In genomic region chr5:31116466-31117031, GRCh38 we compare ENCODE assay signal across 16 cellular contexts.
DNase-seq lines count a peak whose midpoint lies in the region; ATAC-seq and TF ChIP-seq lines count a peak whose summit lies in the region.
"Had no signal": no experiment of that assay in that cellular context is flagged by ENCODE, and none has a peak within 500 bp of the region (broad histone marks: within the 10 kb centered on the region; RNA-seq: fewer than 3 reads in every experiment).

No MANE protein-coding gene starts in this region.

- H3K9ac ChIP-seq in IMR-90 (ENCODE audit: low read depth, low read length) (no peak overlapping the region), adipocyte (ENCODE audit: low read length) (no peak overlapping the region), mesenchymal stem cell (ENCODE audit: low read length) (no peak overlapping the region)

- H3K79me1 ChIP-seq in IMR-90 (ENCODE audit: low read depth in 1 of 2, low read length in 2 of 2) (no peaks in the 10 kb centered on the region), mesenchymal stem cell (replicated peaks; ENCODE audit: low read length, poor library complexity, severe bottlenecking) (no peaks in the 10 kb centered on the region)

- H3K9me3 ChIP-seq in IMR-90 (ENCODE audit: control insufficient read depth, insufficient read depth, low read length), result no peaks in the 10 kb centered on the region
- H3K9me3 ChIP-seq in adipocyte (ENCODE audit: control insufficient read depth, low read length), result no peaks in the 10 kb centered on the region
- no peaks in the 10 kb centered on the region for H3K9me3 ChIP-seq in mesenchymal stem cell (ENCODE audit: control insufficient read depth, low read length)

- H2BK20ac ChIP-seq in IMR-90 (ENCODE audit: low read depth, low read length), result no peak overlapping the region

- no peak for TF ChIP-seq POLR2A in IMR-90 (IDR thresholded peaks at IDR 0.05; ENCODE audit: low read depth, low read length)

- H2BK5ac ChIP-seq in IMR-90 (ENCODE audit: low read depth, low read length, poor library complexity, severe bottlenecking) (no peak overlapping the region), mesenchymal stem cell (ENCODE audit: low read depth, low read length, poor library complexity, severe bottlenecking) (no peak overlapping the region)

- no peak overlapping the region for H3K56ac ChIP-seq in IMR-90 (ENCODE audit: extremely low read depth, insufficient read depth, low read length)

- no peak overlapping the region for H2BK12ac ChIP-seq in mesenchymal stem cell (ENCODE audit: low read length in 2 of 2)

- H4K91ac ChIP-seq in IMR-90 (ENCODE audit: insufficient read depth, low read depth, low read length) (no peak overlapping the region), mesenchymal stem cell (ENCODE audit: low read length) (no peak overlapping the region)

- H3K4me3 ChIP-seq in IMR-90 (ENCODE audit: insufficient read depth, low read depth, low read length), result no peak overlapping the region
- H3K4me3 ChIP-seq in adipocyte (ENCODE audit: low read length), result no peak overlapping the region
- H3K4me3 ChIP-seq in mesenchymal stem cell (ENCODE audit: insufficient read depth in 1 of 2, low read depth in 1 of 2, low read length in 2 of 2), result no peak overlapping the region
- H3K4me3 ChIP-seq: GM12878 had no signal

- H3K36me3 ChIP-seq in IMR-90 (ENCODE audit: control insufficient read depth, insufficient read depth, low read length) (no peaks in the 10 kb centered on the region), adipocyte (ENCODE audit: control insufficient read depth, insufficient read depth, low read length, severe bottlenecking) (no peaks in the 10 kb centered on the region), mesenchymal stem cell (ENCODE audit: control insufficient read depth in 1 of 2, insufficient read depth in 2 of 2, low read depth in 1 of 2, low read length in 2 of 2) (no peaks in the 10 kb centered on the region)

- WGBS in IMR-90 (ENCODE audit: extremely low coverage in 2 of 2, insufficient read length in 1 of 2), 2 experiments, result no CpG with 5 or more reads among the region's 6 CpGs
- 55% methylated on average over 1 of the region's 6 CpGs for WGBS in mesenchymal stem cell

- H4K8ac ChIP-seq in IMR-90 (ENCODE audit: low read depth in 2 of 2, low read length in 2 of 2) (no peak overlapping the region), mesenchymal stem cell (ENCODE audit: low read length) (no peak overlapping the region)

- H2BK15ac ChIP-seq in IMR-90 (ENCODE audit: low read depth, low read length) (no peak overlapping the region), mesenchymal stem cell (ENCODE audit: low read depth, poor library complexity, severe bottlenecking) (no peak overlapping the region)

- H3K4me2 ChIP-seq in IMR-90 (ENCODE audit: low read depth, low read length) (no peak overlapping the region), mesenchymal stem cell (ENCODE audit: low read length, poor library complexity, severe bottlenecking) (no peak overlapping the region)

- H4K5ac ChIP-seq in IMR-90 (ENCODE audit: low read depth, low read length), result no peak overlapping the region

- ATAC-seq in IMR-90 (ENCODE audit: low read depth), result no peak
- ATAC-seq in GM18861 (IDR thresholded peaks at IDR 0.05; ENCODE audit: unreplicated experiment), result no peak
- ATAC-seq: GM12878 had no signal

- POLR2A ChIA-PET in IMR-90 (lab: Charles Lee; ENCODE audit: unreplicated experiment), result no interaction called here

- H3K9me1 ChIP-seq in IMR-90 (ENCODE audit: insufficient read depth, low read length), result no peaks in the 10 kb centered on the region; the same call in 1 of the 2 replicates

- no peak overlapping the region for H3K18ac ChIP-seq in IMR-90 (ENCODE audit: low read depth, low read length)
- no peak overlapping the region for H3K18ac ChIP-seq in mesenchymal stem cell (ENCODE audit: low read depth in 1 of 2, low read length in 2 of 2)

- H3K14ac ChIP-seq in IMR-90 (replicated peaks; ENCODE audit: low read depth, low read length) (no peak overlapping the region), mesenchymal stem cell (ENCODE audit: low read length in 2 of 2) (no peak overlapping the region)

- H2BK120ac ChIP-seq in IMR-90 (ENCODE audit: low read depth, low read length) (no peak overlapping the region), mesenchymal stem cell (ENCODE audit: low read depth, low read length) (no peak overlapping the region)

- no peak overlapping the region for H3K4ac ChIP-seq in IMR-90 (ENCODE audit: low read depth, low read length)
- H3K4ac ChIP-seq in mesenchymal stem cell (ENCODE audit: low read depth in 1 of 2, low read length in 2 of 2), result no peak overlapping the region

- H3K4me1 ChIP-seq in IMR-90 (ENCODE audit: control insufficient read depth, insufficient read depth, low read length) (peaks cover 4% of the 10 kb centered on the region; the same call in 1 of the 2 replicates), adipocyte (ENCODE audit: control insufficient read depth, insufficient read depth, low read length) (peaks cover 25% of the 10 kb centered on the region), mesenchymal stem cell (ENCODE audit: control insufficient read depth, insufficient read depth, low read depth, low read length) (peaks cover 2% of the 10 kb centered on the region)

- H4K20me1 ChIP-seq in IMR-90 (ENCODE audit: insufficient read depth, low read length), result no peaks in the 10 kb centered on the region

- dilution Hi-C loops in IMR-90 (cut with HindIII; ENCODE audit: low sequenced_read_pairs, unreplicated experiment), result no loop called here

- in situ Hi-C loops in IMR-90 (cut with MboI; ENCODE audit: low sequenced_read_pairs), result no loop called here

- CTCF ChIA-PET in IMR-90 (lab: Yijun Ruan, JAX), result interaction anchor here (0.6 kb wide), 1 partner anchor 9 kb away, joined by 3 read pairs; no protein-coding TSS in a partner anchor

- H3K27ac ChIP-seq in IMR-90 (ENCODE audit: insufficient read depth, low read length), result no peak overlapping the region
- no peak overlapping the region for H3K27ac ChIP-seq in mesenchymal stem cell (ENCODE audit: low read length, poor library complexity, severe bottlenecking)

- DNase-seq in SIG-M5 treated with dmso at 0.1 percent for 504 hours (lab: John Stamatoyannopoulos, UW; ENCODE audit: unreplicated experiment) (peak; percentile 51), SIG-M5 (lab: John Stamatoyannopoulos, UW) (no peak), IMR-90 (no peak), adipocyte (ENCODE audit: low read depth) (peak; percentile 67), mesenchymal stem cell (no peak), activated gamma-delta T cell treated with Interleukin-2 at 50 U/mL for 16 hours (no peak), HUDEP-2 (lab: John Stamatoyannopoulos, UW; ENCODE audit: unreplicated experiment in 76 of 76) (no peak)
- DNase-seq: C1 segment of cervical spinal cord; Calu3; CD4-positive, alpha-beta T cell; DMS 273 treated with DMSO at 0.1 percent for 48 hours; DMS79; GOT3; H9 had no signal

- no peak for TF ChIP-seq RAD21 in IMR-90 (IDR thresholded peaks at IDR 0.05; ENCODE audit: low read length)

- H3K23ac ChIP-seq in IMR-90 (ENCODE audit: low read depth, low read length), result no peak overlapping the region
- no peak overlapping the region for H3K23ac ChIP-seq in mesenchymal stem cell (ENCODE audit: low read length in 2 of 2)

- no TSS peak for BruUV-seq in IMR-90 (replicated peaks; lab: Mats Ljungman, UMichigan)

- no peak overlapping the region for H2AK9ac ChIP-seq in IMR-90 (replicated peaks; ENCODE audit: low read depth, low read length, poor library complexity)

- no peak for TF ChIP-seq CTCF in IMR-90 (conservative IDR thresholded peaks at IDR 0.05; ENCODE audit: low read depth, low read length)

- H3K27me3 ChIP-seq in IMR-90 (ENCODE audit: control insufficient read depth, insufficient read depth, low read length), result no peaks in the 10 kb centered on the region
- no peaks in the 10 kb centered on the region for H3K27me3 ChIP-seq in adipocyte (replicated peaks; ENCODE audit: control insufficient read depth, insufficient read depth, low read length)
- no peaks in the 10 kb centered on the region for H3K27me3 ChIP-seq in mesenchymal stem cell (ENCODE audit: control insufficient read depth in 1 of 2, insufficient read depth in 1 of 2, low read length in 2 of 2)

- no peak overlapping the region for H2AK5ac ChIP-seq in IMR-90 (ENCODE audit: low read depth, low read length)
- H2AK5ac ChIP-seq in mesenchymal stem cell (ENCODE audit: low read length, severe bottlenecking), result peak overlapping the region; percentile 91

- intact Hi-C loops in IMR-90 (cut with micrococcal nuclease), result no loop called here

- H2AFZ ChIP-seq in IMR-90 (replicated peaks; ENCODE audit: low read length, poor library complexity) (no peak overlapping the region), mesenchymal stem cell (ENCODE audit: low read depth, low read length) (no peak overlapping the region)

TF ChIP-seq in IMR-90, 13 proteins besides CTCF, POLR2A, EP300 and RAD21:
- TF ChIP-seq USF2 (IDR thresholded peaks at IDR 0.05; ENCODE audit: low read depth, low read length) (no peak), ELK1 (IDR thresholded peaks at IDR 0.05; ENCODE audit: borderline replicate concordance, low read depth, low read length) (no peak), CHD1 (IDR thresholded peaks at IDR 0.05; ENCODE audit: low read depth, low read length) (no peak), NFE2L2 (IDR thresholded peaks at IDR 0.05; ENCODE audit: low read depth, low read length) (peak; percentile 79), CEBPB (IDR thresholded peaks at IDR 0.05; ENCODE audit: low read depth, low read length) (no peak), FOS (IDR thresholded peaks at IDR 0.05; ENCODE audit: low read depth, low read length) (no peak), MXI1 (IDR thresholded peaks at IDR 0.05; ENCODE audit: borderline replicate concordance, low read depth, low read length) (no peak)

Comparison
In these comparisons a context has a peak if more than half of its experiments do, and no peak if none do; other contexts are left out.
1. DNase-seq: peak in SIG-M5 treated with dmso at 0.1 percent for 504 hours (single experiment) and adipocyte (single experiment); none in SIG-M5 (single experiment), IMR-90 (single experiment), mesenchymal stem cell (single experiment), activated gamma-delta T cell treated with Interleukin-2 at 50 U/mL for 16 hours (single experiment) and HUDEP-2 (0 of 76).